Comparison of ENCODE assay signal across 16 cellular contexts in the genomic region with DNA sequence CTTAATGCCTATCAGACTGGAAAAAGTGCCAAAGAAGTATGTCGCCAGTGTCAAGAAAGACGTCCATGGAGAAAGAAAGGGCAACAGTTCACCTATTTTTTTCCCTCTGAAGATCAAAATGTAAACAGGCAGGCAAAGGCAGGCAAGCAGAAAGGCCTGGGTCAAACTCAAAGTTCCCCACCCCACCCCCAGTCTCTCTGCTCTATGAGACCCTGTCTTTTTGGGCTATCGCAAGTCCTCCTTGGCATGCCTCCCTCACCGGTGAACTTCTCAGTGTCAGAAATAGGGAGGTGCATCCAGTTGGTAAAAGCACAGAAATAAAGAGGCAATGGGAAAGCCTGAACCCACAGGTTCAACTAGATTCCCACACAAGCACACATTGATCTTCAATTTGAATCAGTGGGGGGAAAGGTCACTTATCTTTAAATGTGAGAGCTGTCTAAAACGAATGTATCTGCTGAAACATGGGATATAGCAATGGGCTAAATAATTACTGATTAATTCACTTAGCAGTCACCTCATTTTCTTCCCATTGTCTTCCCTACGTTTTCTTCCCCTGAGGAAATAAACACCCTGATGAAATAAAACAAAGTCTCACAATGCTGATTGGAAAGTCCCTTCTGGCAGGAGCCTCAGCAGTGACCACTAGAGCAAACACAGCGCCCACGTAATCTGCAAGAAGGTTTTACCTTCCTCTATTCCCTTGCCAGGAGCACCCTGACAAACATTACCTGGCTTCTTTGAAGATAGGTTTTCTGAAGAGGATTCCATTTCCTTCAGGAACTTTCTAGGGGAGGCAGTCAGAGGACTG. TPM values are rescaled to one million over a fixed set of nuclear protein-coding genes. Genes with fewer than 3 reads are reported as not detected.
DNase-seq lines count a peak whose midpoint lies in the region; ATAC-seq and TF ChIP-seq lines count a peak whose summit lies in the region.
"Had no signal": no experiment of that assay in that cellular context is flagged by ENCODE, and none has a peak within 500 bp of the region (broad histone marks: within the 10 kb centered on the region; RNA-seq: fewer than 3 reads in every experiment).

No MANE protein-coding gene starts in this region.

- no peaks in the 10 kb centered on the region for H3K9me3 ChIP-seq in CD4-positive, CD25-positive, alpha-beta regulatory T cell (ENCODE audit: control insufficient read depth in 2 of 2, low read length in 2 of 2)
- no peaks in the 10 kb centered on the region for H3K9me3 ChIP-seq in prostate gland

- WGBS in prostate gland = 49% methylated on average over 8 of the region's 8 CpGs

- H3K4me3 Mint-ChIP-seq in CD4-positive, CD25-positive, alpha-beta regulatory T cell = no peak overlapping the region
- no peak overlapping the region for H3K4me3 Mint-ChIP-seq in activated naive CD8-positive, alpha-beta T cell
- peak overlapping the region; percentile 67 to 87 (median 80) for H3K4me3 Mint-ChIP-seq in naive B cell
- peak overlapping the region in 1 of 10 donors; percentile 3 for H3K4me3 Mint-ChIP-seq in naive thymus-derived CD8-positive, alpha-beta T cell
- H3K4me3 Mint-ChIP-seq: activated CD4-positive, alpha-beta T cell treated with anti-CD3 and anti-CD28 coated beads, Interleukin-2, amount 10 ng/mL, durations not matched to agents 24 days and 14 days; activated T-cell treated with anti-CD3 and anti-CD28 coated beads, Interleukin-2, amount 50 U/mL, for 24 hours; T-helper 2 cell treated with Interferon-gamma antibody and Interleukin-4, amounts not matched to agents 5 μg/mL and 100 μg/mL, for 36 hours had no signal

- H3K36me3 Mint-ChIP-seq in CD4-positive, CD25-positive, alpha-beta regulatory T cell = peaks cover 13% of the 10 kb centered on the region
- peaks cover 7% of the 10 kb centered on the region for H3K36me3 Mint-ChIP-seq in activated naive CD8-positive, alpha-beta T cell
- H3K36me3 Mint-ChIP-seq in naive B cell = peaks cover 6 to 11% of the 10 kb centered on the region in 2 donors
- H3K36me3 Mint-ChIP-seq in naive thymus-derived CD8-positive, alpha-beta T cell = peaks cover 0 to 7% (median 0%) of the 10 kb centered on the region in 3 donors

- no peak for TF ChIP-seq POLR2A in prostate gland (IDR thresholded peaks at IDR 0.05)

- H3K4me3 ChIP-seq in CD4-positive, CD25-positive, alpha-beta regulatory T cell (ENCODE audit: low read depth, low read length) = no peak overlapping the region
- H3K4me3 ChIP-seq in prostate gland = no peak overlapping the region

- peaks cover 29% of the 10 kb centered on the region for H3K4me1 ChIP-seq in CD4-positive, CD25-positive, alpha-beta regulatory T cell (ENCODE audit: control insufficient read depth, insufficient read depth, low read length, poor library complexity, severe bottlenecking)
- no peaks in the 10 kb centered on the region for H3K4me1 ChIP-seq in prostate gland (replicated peaks)

- no peaks in the 10 kb centered on the region for H3K27me3 ChIP-seq in CD4-positive, CD25-positive, alpha-beta regulatory T cell (ENCODE audit: control insufficient read depth, insufficient read depth, low read length)
- H3K27me3 ChIP-seq in prostate gland (replicated peaks; ENCODE audit: insufficient read depth) = no peaks in the 10 kb centered on the region

- DNase-seq in CD4-positive, CD25-positive, alpha-beta regulatory T cell = no peak
- DNase-seq in naive B cell = peak; percentile 59
- DNase-seq in naive thymus-derived CD8-positive, alpha-beta T cell = no peak
- no peak for DNase-seq in GOT3 (lab: John Stamatoyannopoulos, UW)
- no peak for DNase-seq in cerebellum (ENCODE audit: low spot score)
- no peak for DNase-seq in prostate gland (ENCODE audit: low spot score)
- DNase-seq: activated CD4-positive, alpha-beta T cell treated with anti-CD3 and anti-CD28 coated beads, Interleukin-2, amount 10 ng/mL, durations not matched to agents 24 days and 14 days; activated T-cell treated with anti-CD3 and anti-CD28 coated beads, Interleukin-2, amount 50 U/mL, for 24 hours; anterior cingulate cortex; NCI-H2081 treated with DMSO at 0.1 percent for 48 hours; Right ventricle myocardium superior; stimulated activated CD4-positive, alpha-beta T cell treated with anti-CD3 and anti-CD28 coated beads, Interleukin-2, amount 100 ng/mL, for 48 hours had no signal

- no peaks in the 10 kb centered on the region for H3K27me3 Mint-ChIP-seq in CD4-positive, CD25-positive, alpha-beta regulatory T cell
- H3K27me3 Mint-ChIP-seq in activated naive CD8-positive, alpha-beta T cell = no peaks in the 10 kb centered on the region
- no peaks in the 10 kb centered on the region for H3K27me3 Mint-ChIP-seq in naive B cell
- H3K27me3 Mint-ChIP-seq in naive thymus-derived CD8-positive, alpha-beta T cell = no peaks in the 10 kb centered on the region
- H3K27me3 Mint-ChIP-seq: activated CD4-positive, alpha-beta T cell treated with anti-CD3 and anti-CD28 coated beads, Interleukin-2, amount 10 ng/mL, durations not matched to agents 24 days and 14 days; activated T-cell treated with anti-CD3 and anti-CD28 coated beads, Interleukin-2, amount 50 U/mL, for 24 hours had no signal

- H3K4me1 Mint-ChIP-seq in CD4-positive, CD25-positive, alpha-beta regulatory T cell = peaks cover 17 to 34% (median 24%) of the 10 kb centered on the region in 4 donors
- H3K4me1 Mint-ChIP-seq in activated naive CD8-positive, alpha-beta T cell (ENCODE audit: low read depth) = peaks cover 29% of the 10 kb centered on the region
- peaks cover 55 to 79% (median 62%) of the 10 kb centered on the region in 3 donors for H3K4me1 Mint-ChIP-seq in naive B cell
- H3K4me1 Mint-ChIP-seq in naive thymus-derived CD8-positive, alpha-beta T cell = peaks cover 8 to 57% (median 26%) of the 10 kb centered on the region in 4 donors

- H3K27ac Mint-ChIP-seq in CD4-positive, CD25-positive, alpha-beta regulatory T cell = peak overlapping the region in 2 of 3 donors; percentile 76 to 77
- peak overlapping the region; percentile 86 for H3K27ac Mint-ChIP-seq in activated naive CD8-positive, alpha-beta T cell
- H3K27ac Mint-ChIP-seq in naive B cell = peak overlapping the region; percentile 93 to 99 (median 96)
- peak overlapping the region in 2 of 10 donors; percentile 71 for H3K27ac Mint-ChIP-seq in naive thymus-derived CD8-positive, alpha-beta T cell
- H3K27ac Mint-ChIP-seq: activated CD4-positive, alpha-beta T cell treated with anti-CD3 and anti-CD28 coated beads, Interleukin-2, amount 10 ng/mL, durations not matched to agents 24 days and 14 days; activated T-cell treated with anti-CD3 and anti-CD28 coated beads, Interleukin-2, amount 50 U/mL, for 24 hours; T-helper 2 cell treated with Interferon-gamma antibody and Interleukin-4, amounts not matched to agents 5 μg/mL and 100 μg/mL, for 36 hours had no signal

- POLR2A ChIA-PET in naive thymus-derived CD8-positive, alpha-beta T cell (lab: Charles Lee) = no interaction called here

- TF ChIP-seq CTCF in prostate gland (IDR thresholded peaks at IDR 0.05) = no peak

- intact Hi-C loops in prostate gland (cut with DNase I) = no loop called here

- H3K36me3 ChIP-seq in CD4-positive, CD25-positive, alpha-beta regulatory T cell (ENCODE audit: control insufficient read depth, insufficient read depth, low read length) = no peaks in the 10 kb centered on the region
- no peaks in the 10 kb centered on the region for H3K36me3 ChIP-seq in prostate gland

- ATAC-seq in CD4-positive, CD25-positive, alpha-beta regulatory T cell (ENCODE audit: low read depth in 2 of 2) = no peak
- peak; percentile 54 for ATAC-seq in HG02678 (IDR thresholded peaks at IDR 0.05; ENCODE audit: unreplicated experiment)
- peak; percentile 89 to 90 for ATAC-seq in naive B cell (ENCODE audit: low read depth in 2 of 2)
- ATAC-seq in naive thymus-derived CD8-positive, alpha-beta T cell = no peak
- ATAC-seq: sciatic nerve had no signal

- no peak overlapping the region for H3K27ac ChIP-seq in CD4-positive, CD25-positive, alpha-beta regulatory T cell (ENCODE audit: insufficient read depth, low read length, poor library complexity, severe bottlenecking)
- no peak overlapping the region for H3K27ac ChIP-seq in prostate gland

- H3K9me3 Mint-ChIP-seq in CD4-positive, CD25-positive, alpha-beta regulatory T cell = no peaks in the 10 kb centered on the region
- H3K9me3 Mint-ChIP-seq in activated naive CD8-positive, alpha-beta T cell (ENCODE audit: low read depth) = peaks cover 3% of the 10 kb centered on the region
- peaks cover 0 to 2% (median 0%) of the 10 kb centered on the region in 7 donors for H3K9me3 Mint-ChIP-seq in naive B cell
- no peaks in the 10 kb centered on the region for H3K9me3 Mint-ChIP-seq in naive thymus-derived CD8-positive, alpha-beta T cell
- H3K9me3 Mint-ChIP-seq: activated CD4-positive, alpha-beta T cell treated with anti-CD3 and anti-CD28 coated beads, Interleukin-2, amount 10 ng/mL, durations not matched to agents 24 days and 14 days; T-helper 2 cell treated with Interferon-gamma antibody and Interleukin-4, amounts not matched to agents 5 μg/mL and 100 μg/mL, for 36 hours had no signal

RNA-seq across cellular contexts. Expression of a gene that starts 31.1 kb away (rescaled TPM):
- 30.7 TPM for total RNA-seq in CD4-positive, CD25-positive, alpha-beta regulatory T cell
- polyA plus RNA-seq in CD4-positive, CD25-positive, alpha-beta regulatory T cell = 10 to 100 TPM in 1 of 4 donors, 1 to 10 TPM in 3; 6.4 to 13.3 (median 7.5) TPM
- polyA plus RNA-seq in naive B cell (ENCODE audit: low read depth in 6 of 6) = 10 to 100 TPM; 25.4 to 37.7 (median 28.3) TPM
- 1 to 10 TPM; 3.6 to 4.3 TPM for total RNA-seq in naive thymus-derived CD8-positive, alpha-beta T cell
- 1 to 10 TPM; 1.4 to 8.6 (median 2.1) TPM for polyA plus RNA-seq in naive thymus-derived CD8-positive, alpha-beta T cell
- total RNA-seq in cerebellum (16.0 TPM), prostate gland (10 to 100 TPM in 1 of 2 donors, 1 to 10 TPM in 1; 9.3 to 37.4 TPM)

Comparison
In these comparisons a context has a peak if more than half of its experiments do, and no peak if none do; other contexts are left out.
1. ATAC-seq: peak in HG02678 (single experiment) and naive B cell (2 of 2); none in CD4-positive, CD25-positive, alpha-beta regulatory T cell (0 of 2) and naive thymus-derived CD8-positive, alpha-beta T cell (0 of 2).
2. H3K4me3 Mint-ChIP-seq: peak in naive B cell (8 of 8); none in CD4-positive, CD25-positive, alpha-beta regulatory T cell (0 of 4) and activated naive CD8-positive, alpha-beta T cell (single experiment).